Comparison of ENCODE assay signal across 12 cellular contexts in genomic region chr5:176530406-176530982, GRCh38. TPM values are rescaled to one million over a fixed set of nuclear protein-coding genes. Genes with fewer than 3 reads are reported as not detected.
DNase-seq lines count a peak whose midpoint lies in the region; ATAC-seq, FAIRE-seq and TF ChIP-seq lines count a peak whose summit lies in the region.
"Had no signal": no experiment of that assay in that cellular context is flagged by ENCODE, and none has a peak within 500 bp of the region (broad histone marks: within the 10 kb centered on the region; RNA-seq: fewer than 3 reads in every experiment).

No MANE protein-coding gene starts in this region.

- H3K9me3 Mint-ChIP-seq in activated T-cell treated with anti-CD3 and anti-CD28 coated beads, Interleukin-2, amount 50 U/mL, for 24 hours: no peaks in the 10 kb centered on the region
- H3K9me3 Mint-ChIP-seq in activated CD4-positive, alpha-beta memory T cell treated with anti-CD3 and anti-CD28 coated beads for 36 hours: no peaks in the 10 kb centered on the region

- POLR2A ChIA-PET in activated CD4-positive, alpha-beta memory T cell treated with anti-CD3 and anti-CD28 coated beads for 36 hours (lab: Charles Lee): interaction anchor here (2.8 kb wide), 1 partner anchor 13 kb away, joined by 13 read pairs; no protein-coding TSS in a partner anchor

- H3K36me3 ChIP-seq in kidney (ENCODE audit: control insufficient read depth in 1 of 2, insufficient read depth in 2 of 2, low read length in 2 of 2): peaks cover 15 to 27% of the 10 kb centered on the region in 2 donors

- H3K4me3 Mint-ChIP-seq in activated T-cell treated with anti-CD3 and anti-CD28 coated beads, Interleukin-2, amount 50 U/mL, for 24 hours: peak overlapping the region; percentile 71
- H3K4me3 Mint-ChIP-seq in activated CD4-positive, alpha-beta memory T cell treated with anti-CD3 and anti-CD28 coated beads for 36 hours: peak overlapping the region; percentile 29

- H3K27me3 Mint-ChIP-seq in activated T-cell treated with anti-CD3 and anti-CD28 coated beads, Interleukin-2, amount 50 U/mL, for 24 hours: no peaks in the 10 kb centered on the region
- no peaks in the 10 kb centered on the region for H3K27me3 Mint-ChIP-seq in activated CD4-positive, alpha-beta memory T cell treated with anti-CD3 and anti-CD28 coated beads for 36 hours

- H3K4me1 Mint-ChIP-seq in activated T-cell treated with anti-CD3 and anti-CD28 coated beads, Interleukin-2, amount 50 U/mL, for 24 hours (ENCODE audit: low read depth): peaks cover 61% of the 10 kb centered on the region
- peaks cover 49% of the 10 kb centered on the region for H3K4me1 Mint-ChIP-seq in activated CD4-positive, alpha-beta memory T cell treated with anti-CD3 and anti-CD28 coated beads for 36 hours (ENCODE audit: low read depth)

- no peak for ATAC-seq in GM18505 (IDR thresholded peaks at IDR 0.05; ENCODE audit: unreplicated experiment)
- no peak for ATAC-seq in left colon
- ATAC-seq in HG03097 (IDR thresholded peaks at IDR 0.05; ENCODE audit: low FRiP score, unreplicated experiment): no peak
- ATAC-seq: left lobe of liver had no signal

- TF ChIP-seq CTCF in kidney (IDR thresholded peaks at IDR 0.05; ENCODE audit: borderline replicate concordance, extremely low read depth, insufficient read depth): no peak

- no peak overlapping the region for H3K27ac ChIP-seq in kidney (ENCODE audit: low read depth in 2 of 2, low read length in 2 of 2)
- peak overlapping the region; percentile 84 for H3K27ac ChIP-seq in substantia nigra (ENCODE audit: low read depth, low read length, poor library complexity, severe bottlenecking)

- peaks cover 67% of the 10 kb centered on the region for H3K36me3 Mint-ChIP-seq in activated T-cell treated with anti-CD3 and anti-CD28 coated beads, Interleukin-2, amount 50 U/mL, for 24 hours (ENCODE audit: low read depth)
- peaks cover 25% of the 10 kb centered on the region for H3K36me3 Mint-ChIP-seq in activated CD4-positive, alpha-beta memory T cell treated with anti-CD3 and anti-CD28 coated beads for 36 hours

- FAIRE-seq in kidney (lab: Jason Lieb, UNC): no peak
- FAIRE-seq: small intestine had no signal

- intact Hi-C loops in activated CD4-positive, alpha-beta memory T cell treated with anti-CD3 and anti-CD28 coated beads for 36 hours (cut with micrococcal nuclease): loop anchor here (5.0 to 10.0 kb wide), 3 partner anchors 43 to 1036 kb away; partner anchors contain the start of gene HRH2
- intact Hi-C loops in kidney (cut with DNase I) (no loop called here), left colon (cut with DNase I, micrococcal nuclease) (no loop called here)

- no peak for DNase-seq in activated T-cell treated with anti-CD3 and anti-CD28 coated beads, Interleukin-2, amount 50 U/mL, for 24 hours
- DNase-seq in activated T-cell treated with anti-CD3 and anti-CD28 coated beads, Interleukin-2, amount 50 U/mL, for 48 hours: no peak
- DNase-seq in activated CD4-positive, alpha-beta memory T cell treated with anti-CD3 and anti-CD28 coated beads for 36 hours: no peak
- DNase-seq in kidney: peak; percentile 72
- DNase-seq in substantia nigra (lab: John Stamatoyannopoulos, UW): no peak
- DNase-seq in left colon: no peak

- H3K4me1 ChIP-seq in kidney (ENCODE audit: control insufficient read depth in 1 of 2, insufficient read depth in 1 of 2, low read depth in 1 of 2, low read length in 2 of 2): peaks cover 13 to 27% of the 10 kb centered on the region in 2 donors

- peak overlapping the region; percentile 91 for H3K27ac Mint-ChIP-seq in activated T-cell treated with anti-CD3 and anti-CD28 coated beads, Interleukin-2, amount 50 U/mL, for 24 hours
- H3K27ac Mint-ChIP-seq in activated CD4-positive, alpha-beta memory T cell treated with anti-CD3 and anti-CD28 coated beads for 36 hours: no peak overlapping the region

- CTCF ChIA-PET in activated CD4-positive, alpha-beta memory T cell treated with anti-CD3 and anti-CD28 coated beads for 36 hours (lab: Charles Lee): interaction anchor here (0.5 to 6.8 kb wide), 4 partner anchors 13 to 114 kb away, joined by 3 to 34 read pairs (median 4); partner anchors contain the start of gene FAF2

- no peak overlapping the region for H3K9ac ChIP-seq in kidney (ENCODE audit: low read length in 2 of 2)

- no peaks in the 10 kb centered on the region for H3K9me3 ChIP-seq in kidney (ENCODE audit: control insufficient read depth in 1 of 2, low read length in 2 of 2)

- H3K4me3 ChIP-seq in kidney (ENCODE audit: low read length in 2 of 2): no peak overlapping the region

- no peak for TF ChIP-seq POLR2A in GM18505 (IDR thresholded peaks at IDR 0.05; ENCODE audit: borderline replicate concordance, extremely low read depth, insufficient read depth, insufficient read length)

RNA-seq across cellular contexts. Expression of gene RNF44, which starts 6.7 kb away (rescaled TPM):
- 10 to 100 TPM; 61.9 to 68.1 TPM for total RNA-seq in activated CD4-positive, alpha-beta memory T cell treated with anti-CD3 and anti-CD28 coated beads for 36 hours
- 61.8 TPM for total RNA-seq in kidney
- 12.5 TPM for polyA plus RNA-seq in kidney (ENCODE audit: insufficient read depth, low read depth, low replicate concordance)
- total RNA-seq in left colon: 10 to 100 TPM; 72.5 to 79.6 TPM

RNA-seq across cellular contexts. Expression of gene CDHR2, which starts 18.6 kb away (rescaled TPM):
- under 1 TPM; 0.36 to 0.38 TPM for total RNA-seq in activated CD4-positive, alpha-beta memory T cell treated with anti-CD3 and anti-CD28 coated beads for 36 hours
- 4.2 TPM for total RNA-seq in kidney
- 8.0 TPM for polyA plus RNA-seq in kidney (ENCODE audit: insufficient read depth, low read depth, low replicate concordance)
- total RNA-seq in left colon: 100 to 1,000 TPM in 1 of 2 donors, 10 to 100 TPM in 1; 93.4 to 141 TPM
- total RNA-seq: HT1080, urinary bladder had no signal
- polyA plus RNA-seq: urinary bladder had no signal

Comparison
In these comparisons a context has a peak if more than half of its experiments do, and no peak if none do; other contexts are left out.
1. RNA of gene CDHR2, which starts 18.6 kb away (total RNA-seq): 93.4 to 141 TPM in left colon; 4.2 TPM in kidney (single experiment) and 0.36 to 0.38 TPM in activated CD4-positive, alpha-beta memory T cell treated with anti-CD3 and anti-CD28 coated beads for 36 hours; every median in the first group is over 10 times any median in the second.